In genomic region chr6:52341861-52342260, GRCh38 we compare ENCODE assay signal across 15 cellular contexts. TPM values are rescaled to one million over a fixed set of nuclear protein-coding genes. Genes with fewer than 3 reads are reported as not detected.
DNase-seq lines count a peak whose midpoint lies in the region; ATAC-seq and TF ChIP-seq lines count a peak whose summit lies in the region.
"Had no signal": no experiment of that assay in that cellular context is flagged by ENCODE, and none has a peak within 500 bp of the region (broad histone marks: within the 10 kb centered on the region; RNA-seq: fewer than 3 reads in every experiment).

No MANE protein-coding gene starts in this region.

- no peaks in the 10 kb centered on the region for H3K79me2 ChIP-seq in osteoblast (ENCODE audit: insufficient read depth, low read length)

- no peak overlapping the region for H3K4me3 Mint-ChIP-seq in natural killer cell treated with Interleukin-12 subunit alpha and Interleukin-12 subunit beta and Interleukin-15 and Interleukin-18, amount 100 ng/mL, for 72 hours
- no peak overlapping the region for H3K4me3 Mint-ChIP-seq in natural killer cell
- H3K4me3 Mint-ChIP-seq in stimulated activated memory B cell treated with anti-CD40 and anti-IgM and Interleukin-4, amounts not matched to agents 10 μg/mL and 1 μg/mL and 100 μg/mL, for 72 hours, result no peak overlapping the region

- peak overlapping the region; percentile 29 to 76 for H3K27ac Mint-ChIP-seq in natural killer cell treated with Interleukin-12 subunit alpha and Interleukin-12 subunit beta and Interleukin-15 and Interleukin-18, amount 100 ng/mL, for 72 hours
- H3K27ac Mint-ChIP-seq in natural killer cell, result no peak overlapping the region
- H3K27ac Mint-ChIP-seq in stimulated activated memory B cell treated with anti-CD40 and anti-IgM and Interleukin-4, amounts not matched to agents 10 μg/mL and 1 μg/mL and 100 μg/mL, for 72 hours, result no peak overlapping the region
- H3K27ac Mint-ChIP-seq: activated naive CD4-positive, alpha-beta T cell treated with anti-CD3 and anti-CD28 coated beads, Interleukin-2, amount 50 U/mL, for 72 hours had no signal

- peaks cover 0 to 4% of the 10 kb centered on the region in 2 donors for H3K27me3 Mint-ChIP-seq in natural killer cell treated with Interleukin-12 subunit alpha and Interleukin-12 subunit beta and Interleukin-15 and Interleukin-18, amount 100 ng/mL, for 72 hours
- no peaks in the 10 kb centered on the region for H3K27me3 Mint-ChIP-seq in natural killer cell (ENCODE audit: low read depth in 2 of 2)
- H3K27me3 Mint-ChIP-seq in stimulated activated memory B cell treated with anti-CD40 and anti-IgM and Interleukin-4, amounts not matched to agents 10 μg/mL and 1 μg/mL and 100 μg/mL, for 72 hours, result no peaks in the 10 kb centered on the region

- H3K4me3 ChIP-seq in SJSA1, result no peak overlapping the region
- H3K4me3 ChIP-seq in epithelial cell of esophagus (ENCODE audit: low read length), result no peak overlapping the region
- H3K4me3 ChIP-seq in ovary, result no peak overlapping the region
- H3K4me3 ChIP-seq in osteoblast (ENCODE audit: insufficient read depth, low read length), result no peak overlapping the region

- H3K27ac ChIP-seq in SJSA1 (0 out of 2 replicates have a peak overlapping the region, but pooled peaks have one; percentile 81), ovary (no peak overlapping the region), osteoblast (ENCODE audit: low read depth, low read length) (no peak overlapping the region)

- no peak overlapping the region for H3K4me2 ChIP-seq in osteoblast (ENCODE audit: insufficient read depth, low read length)

- no peaks in the 10 kb centered on the region for H3K36me3 Mint-ChIP-seq in natural killer cell treated with Interleukin-12 subunit alpha and Interleukin-12 subunit beta and Interleukin-15 and Interleukin-18, amount 100 ng/mL, for 72 hours
- H3K36me3 Mint-ChIP-seq in natural killer cell, result no peaks in the 10 kb centered on the region
- H3K36me3 Mint-ChIP-seq in stimulated activated memory B cell treated with anti-CD40 and anti-IgM and Interleukin-4, amounts not matched to agents 10 μg/mL and 1 μg/mL and 100 μg/mL, for 72 hours, result no peaks in the 10 kb centered on the region
- H3K36me3 Mint-ChIP-seq: activated naive CD4-positive, alpha-beta T cell treated with anti-CD3 and anti-CD28 coated beads, Interleukin-2, amount 50 U/mL, for 72 hours had no signal

- peak in 1 of 2 donors; percentile 13 for ATAC-seq in natural killer cell treated with Interleukin-12 subunit alpha and Interleukin-12 subunit beta and Interleukin-15 and Interleukin-18, amount 100 ng/mL, for 72 hours
- no peak for ATAC-seq in natural killer cell
- no peak for ATAC-seq in stimulated activated memory B cell treated with anti-CD40 and anti-IgM and Interleukin-4, amounts not matched to agents 10 μg/mL and 1 μg/mL and 100 μg/mL, for 72 hours
- ATAC-seq: activated CD4-positive, CD25-positive, alpha-beta regulatory T cell treated with anti-CD3 and anti-CD28 coated beads, Interleukin-2, amount 50 U/mL, for 24 hours; left ventricle myocardium superior had no signal

- intact Hi-C loops in natural killer cell (cut with micrococcal nuclease), result no loop called here
- intact Hi-C loops in ovary (cut with DNase I), result no loop called here

- H4K20me1 ChIP-seq in osteoblast (ENCODE audit: insufficient read depth, low read length), result no peaks in the 10 kb centered on the region

- no peak for DNase-seq in natural killer cell treated with Interleukin-12 subunit alpha and Interleukin-12 subunit beta and Interleukin-15 and Interleukin-18, amount 100 ng/mL, for 72 hours (ENCODE audit: low spot score)
- DNase-seq in natural killer cell (no peak), SJSA1 (ENCODE audit: low read depth in 1 of 2, low spot score in 2 of 2) (no peak), epithelial cell of esophagus (ENCODE audit: low read depth) (peak; percentile 62), ovary (no peak), NCI-H1417 (lab: John Stamatoyannopoulos, UW) (no peak), osteoblast (ENCODE audit: insufficient read length, low spot score, missing footprints) (no peak)
- DNase-seq: DMS 273 treated with DMSO at 0.1 percent for 48 hours; effector memory CD4-positive, alpha-beta T cell; left ventricle myocardium superior; NCI-H1417 treated with DMSO at 0.1 percent for 48 hours; NCI-H2227 treated with DMSO at 0.1 percent for 48 hours had no signal

- no peaks in the 10 kb centered on the region for H3K9me3 Mint-ChIP-seq in natural killer cell treated with Interleukin-12 subunit alpha and Interleukin-12 subunit beta and Interleukin-15 and Interleukin-18, amount 100 ng/mL, for 72 hours
- H3K9me3 Mint-ChIP-seq in natural killer cell, result no peaks in the 10 kb centered on the region
- no peaks in the 10 kb centered on the region for H3K9me3 Mint-ChIP-seq in stimulated activated memory B cell treated with anti-CD40 and anti-IgM and Interleukin-4, amounts not matched to agents 10 μg/mL and 1 μg/mL and 100 μg/mL, for 72 hours
- H3K9me3 Mint-ChIP-seq: activated naive CD4-positive, alpha-beta T cell treated with anti-CD3 and anti-CD28 coated beads, Interleukin-2, amount 50 U/mL, for 72 hours had no signal

- peaks cover 8 to 16% of the 10 kb centered on the region in 2 donors for H3K4me1 Mint-ChIP-seq in natural killer cell treated with Interleukin-12 subunit alpha and Interleukin-12 subunit beta and Interleukin-15 and Interleukin-18, amount 100 ng/mL, for 72 hours (ENCODE audit: low read depth in 2 of 2)
- H3K4me1 Mint-ChIP-seq in natural killer cell, result peaks cover 15 to 23% of the 10 kb centered on the region in 2 donors
- peaks cover 8% of the 10 kb centered on the region for H3K4me1 Mint-ChIP-seq in stimulated activated memory B cell treated with anti-CD40 and anti-IgM and Interleukin-4, amounts not matched to agents 10 μg/mL and 1 μg/mL and 100 μg/mL, for 72 hours

- H3K4me1 ChIP-seq in SJSA1 (replicated peaks), result peaks cover 31% of the 10 kb centered on the region
- no peaks in the 10 kb centered on the region for H3K4me1 ChIP-seq in ovary (ENCODE audit: insufficient read depth)
- no peaks in the 10 kb centered on the region for H3K4me1 ChIP-seq in osteoblast (ENCODE audit: insufficient read depth, low read length)

- H3K27me3 ChIP-seq in SJSA1 (replicated peaks), result no peaks in the 10 kb centered on the region
- H3K27me3 ChIP-seq in ovary, result no peaks in the 10 kb centered on the region
- no peaks in the 10 kb centered on the region for H3K27me3 ChIP-seq in osteoblast (ENCODE audit: insufficient read depth, low read length)

- TF ChIP-seq CTCF in natural killer cell (IDR thresholded peaks at IDR 0.05), result no peak
- no peak for TF ChIP-seq CTCF in epithelial cell of esophagus (IDR thresholded peaks at IDR 0.05; ENCODE audit: insufficient read depth, low read depth, low read length, missing control alignments)
- no peak for TF ChIP-seq CTCF in ovary (IDR thresholded peaks at IDR 0.05)
- no peak for TF ChIP-seq CTCF in osteoblast (IDR thresholded peaks at IDR 0.05; ENCODE audit: extremely low read depth, low read depth, low read length)

- no peak for TF ChIP-seq POLR2A in ovary (IDR thresholded peaks at IDR 0.05)

- 85 to 91% (median 90%) methylated on average over 2 of the region's 2 CpGs for WGBS in ovary, 3 donors

- no peaks in the 10 kb centered on the region for H3K36me3 ChIP-seq in SJSA1
- H3K36me3 ChIP-seq in ovary, result no peaks in the 10 kb centered on the region
- H3K36me3 ChIP-seq in osteoblast (ENCODE audit: insufficient read depth, low read length), result no peaks in the 10 kb centered on the region

- no peak for TF ChIP-seq EP300 in ovary (IDR thresholded peaks at IDR 0.05)

- no peak overlapping the region for H2AFZ ChIP-seq in osteoblast (ENCODE audit: low read length)

- H3K9me3 ChIP-seq in SJSA1 (replicated peaks) (no peaks in the 10 kb centered on the region; the same call in 1 of the 2 replicates), ovary (no peaks in the 10 kb centered on the region), osteoblast (ENCODE audit: low read depth, low read length) (no peaks in the 10 kb centered on the region)

RNA-seq across cellular contexts. Expression of gene PAQR8, which starts 20.1 kb away (rescaled TPM):
- total RNA-seq in natural killer cell treated with Interleukin-12 subunit alpha and Interleukin-12 subunit beta and Interleukin-15 and Interleukin-18, amount 100 ng/mL, for 72 hours, result 1 to 10 TPM; 4.1 to 4.4 TPM
- 1 to 10 TPM; 2.4 to 5.0 (median 4.6) TPM for total RNA-seq in natural killer cell
- total RNA-seq in SJSA1 (2014; rRNA removed; shearing (Covaris generic)), result 5.8 and 10.0 TPM in 2 replicates
- 10 to 100 TPM; 13.2 to 33.6 (median 24.0) TPM for total RNA-seq in ovary
- 10 to 100 TPM; 15.2 to 24.1 TPM for polyA plus RNA-seq in ovary
- total RNA-seq in osteoblast, result 3.5 and 3.6 TPM in 2 replicates

RNA-seq across cellular contexts. Expression of gene MCM3, which starts 57.3 kb away (rescaled TPM):
- 100 to 1,000 TPM; 108 to 277 TPM for total RNA-seq in natural killer cell treated with Interleukin-12 subunit alpha and Interleukin-12 subunit beta and Interleukin-15 and Interleukin-18, amount 100 ng/mL, for 72 hours
- total RNA-seq in natural killer cell (10 to 100 TPM; 26.4 to 46.2 (median 31.5) TPM), ovary (10 to 100 TPM; 25.5 to 41.8 (median 37.1) TPM), osteoblast (19.2 and 19.4 TPM in 2 replicates)
- total RNA-seq in SJSA1 (2014; rRNA removed; shearing (Covaris generic)), result 212 and 220 TPM in 2 replicates
- polyA plus RNA-seq in ovary, result 10 to 100 TPM; 34.3 to 43.8 TPM

Comparison
In these comparisons a context has a peak if more than half of its experiments do, and no peak if none do; other contexts are left out.
1. H3K27ac Mint-ChIP-seq: peak in natural killer cell treated with Interleukin-12 subunit alpha and Interleukin-12 subunit beta and Interleukin-15 and Interleukin-18, amount 100 ng/mL, for 72 hours (2 of 2); none in natural killer cell (0 of 2) and stimulated activated memory B cell treated with anti-CD40 and anti-IgM and Interleukin-4, amounts not matched to agents 10 μg/mL and 1 μg/mL and 100 μg/mL, for 72 hours (single experiment).